23 cellular contexts compared by ENCODE assay signal in the genomic region with DNA sequence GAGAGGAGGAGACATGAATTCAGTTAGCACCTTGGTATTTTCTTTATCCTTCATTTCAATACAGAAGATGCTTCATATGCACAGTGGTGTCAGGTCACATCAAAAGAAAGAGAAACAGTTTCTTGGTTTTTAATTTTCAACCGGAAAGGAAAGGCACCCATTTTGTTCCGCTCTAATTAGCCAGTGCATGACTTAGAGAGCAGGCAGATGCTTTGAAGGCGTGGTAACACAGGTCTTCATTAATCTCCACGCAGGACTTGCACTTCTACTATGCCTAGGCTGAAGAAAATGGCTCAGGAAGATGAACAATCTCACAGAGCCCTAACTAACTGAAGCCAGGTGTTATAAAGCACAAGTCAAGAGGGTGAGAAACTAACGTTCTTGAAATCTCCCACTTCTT.
DNase-seq lines count a peak whose midpoint lies in the region; ATAC-seq and TF ChIP-seq lines count a peak whose summit lies in the region.
"Had no signal": no experiment of that assay in that cellular context is flagged by ENCODE, and none has a peak within 500 bp of the region (broad histone marks: within the 10 kb centered on the region; RNA-seq: fewer than 3 reads in every experiment).

No MANE protein-coding gene starts in this region.

- peak; percentile 58 for ATAC-seq in GM18909 (IDR thresholded peaks at IDR 0.05; ENCODE audit: poor library complexity, unreplicated experiment)
- ATAC-seq in HG03108 (IDR thresholded peaks at IDR 0.05; ENCODE audit: unreplicated experiment): peak; percentile 56
- ATAC-seq in stimulated activated naive B cell treated with anti-CD40 and anti-IgM and Interleukin-4, amounts not matched to agents 10 μg/mL and 1 μg/mL and 100 μg/mL, for 72 hours (replicated peaks): peak; percentile 33 to 60
- no peak for ATAC-seq in GM21528 (IDR thresholded peaks at IDR 0.05; ENCODE audit: low FRiP score, unreplicated experiment)
- ATAC-seq: natural killer cell, pancreas had no signal

- H3K4me3 ChIP-seq in WERI-Rb-1 (ENCODE audit: low read depth, low read length): no peak overlapping the region
- H3K4me3 ChIP-seq: adrenal gland, pancreas, transverse colon had no signal

- peaks cover 6 to 7% of the 10 kb centered on the region in 2 donors for H3K4me1 Mint-ChIP-seq in stimulated activated naive B cell treated with anti-CD40 and anti-IgM and Interleukin-4, amounts not matched to agents 10 μg/mL and 1 μg/mL and 100 μg/mL, for 72 hours
- H3K4me1 Mint-ChIP-seq: activated CD4-positive, alpha-beta T cell treated with anti-CD3 and anti-CD28 coated beads, Interleukin-2, amount 10 ng/mL, durations not matched to agents 7 days and 5 days; natural killer cell had no signal

- H3K9me3 Mint-ChIP-seq in stimulated activated naive B cell treated with anti-CD40 and anti-IgM and Interleukin-4, amounts not matched to agents 10 μg/mL and 1 μg/mL and 100 μg/mL, for 72 hours: no peaks in the 10 kb centered on the region
- H3K9me3 Mint-ChIP-seq: activated CD4-positive, alpha-beta T cell treated with anti-CD3 and anti-CD28 coated beads, Interleukin-2, amount 10 ng/mL, durations not matched to agents 7 days and 5 days; dendritic cell treated with granulocyte-macrophage colony-stimulating factor and Interleukin-4, amounts not matched to agents 40 ng/mL and 50 ng/mL, for 4 days; HFFc6; natural killer cell had no signal

- no peaks in the 10 kb centered on the region for H3K36me3 ChIP-seq in WERI-Rb-1
- H3K36me3 ChIP-seq: adrenal gland, pancreas, transverse colon had no signal

- H3K27me3 ChIP-seq in WERI-Rb-1 (ENCODE audit: insufficient read depth, low read depth, severe bottlenecking): no peaks in the 10 kb centered on the region
- H3K27me3 ChIP-seq: adrenal gland, pancreas, transverse colon had no signal

- no peaks in the 10 kb centered on the region for H3K27me3 Mint-ChIP-seq in stimulated activated naive B cell treated with anti-CD40 and anti-IgM and Interleukin-4, amounts not matched to agents 10 μg/mL and 1 μg/mL and 100 μg/mL, for 72 hours
- H3K27me3 Mint-ChIP-seq: dendritic cell treated with granulocyte-macrophage colony-stimulating factor and Interleukin-4, amounts not matched to agents 40 ng/mL and 50 ng/mL, for 4 days had no signal

- no peaks in the 10 kb centered on the region for H3K9me3 ChIP-seq in WERI-Rb-1 (ENCODE audit: severe bottlenecking)
- H3K9me3 ChIP-seq: adrenal gland, Caco-2, pancreas, transverse colon had no signal

- DNase-seq in WERI-Rb-1 (peak; percentile 17), inferior parietal cortex (ENCODE audit: extremely low spot score) (no peak)
- no peak for DNase-seq in stimulated activated naive B cell treated with anti-CD40 and anti-IgM and Interleukin-4, amounts not matched to agents 10 μg/mL and 1 μg/mL and 100 μg/mL, for 72 hours
- DNase-seq in activated CD4-positive, alpha-beta T cell treated with anti-CD3 and anti-CD28 coated beads for 4 hours: no peak
- DNase-seq: activated CD4-positive, alpha-beta T cell treated with anti-CD3 and anti-CD28 coated beads, Interleukin-2, amount 10 ng/mL, durations not matched to agents 7 days and 5 days; activated CD8-positive, alpha-beta memory T cell treated with anti-CD3 and anti-CD28 coated beads, Interleukin-2, amount 50 U/mL, for 4 hours; adrenal gland; AML-193; Caco-2; foreskin fibroblast; HFFc6; hypothalamus; natural killer cell; NCI-H1092 treated with DMSO at 0.1 percent for 48 hours; NCI-H524 treated with DMSO at 0.1 percent for 48 hours; pancreas; Right ventricle myocardium superior; stimulated activated naive CD4-positive, alpha-beta T cell treated with Interleukin-2 at 50 U/mL for 16 hours; transverse colon had no signal

- H3K36me3 Mint-ChIP-seq in stimulated activated naive B cell treated with anti-CD40 and anti-IgM and Interleukin-4, amounts not matched to agents 10 μg/mL and 1 μg/mL and 100 μg/mL, for 72 hours: no peaks in the 10 kb centered on the region
- H3K36me3 Mint-ChIP-seq: natural killer cell had no signal

- H3K4me3 Mint-ChIP-seq in stimulated activated naive B cell treated with anti-CD40 and anti-IgM and Interleukin-4, amounts not matched to agents 10 μg/mL and 1 μg/mL and 100 μg/mL, for 72 hours: no peak overlapping the region
- H3K4me3 Mint-ChIP-seq: activated CD4-positive, alpha-beta T cell treated with anti-CD3 and anti-CD28 coated beads, Interleukin-2, amount 10 ng/mL, durations not matched to agents 7 days and 5 days; dendritic cell treated with granulocyte-macrophage colony-stimulating factor and Interleukin-4, amounts not matched to agents 40 ng/mL and 50 ng/mL, for 4 days; HFFc6; natural killer cell had no signal

- no peak overlapping the region for H3K27ac ChIP-seq in WERI-Rb-1
- H3K27ac ChIP-seq: adrenal gland, pancreas, transverse colon had no signal

- no peak overlapping the region for H3K27ac Mint-ChIP-seq in stimulated activated naive B cell treated with anti-CD40 and anti-IgM and Interleukin-4, amounts not matched to agents 10 μg/mL and 1 μg/mL and 100 μg/mL, for 72 hours
- H3K27ac Mint-ChIP-seq: activated CD4-positive, alpha-beta T cell treated with anti-CD3 and anti-CD28 coated beads, Interleukin-2, amount 10 ng/mL, durations not matched to agents 7 days and 5 days; dendritic cell treated with granulocyte-macrophage colony-stimulating factor and Interleukin-4, amounts not matched to agents 40 ng/mL and 50 ng/mL, for 4 days; HFFc6; natural killer cell had no signal

- no peak for TF ChIP-seq CTCF in WERI-Rb-1 (IDR thresholded peaks at IDR 0.05; ENCODE audit: low read depth, low read length)
